In genomic region chr1:150650193-150650592, GRCh38 we compare ENCODE assay signal across 18 cellular contexts. TPM values are rescaled to one million over a fixed set of nuclear protein-coding genes. Genes with fewer than 3 reads are reported as not detected.
DNase-seq lines count a peak whose midpoint lies in the region; TF ChIP-seq lines count a peak whose summit lies in the region.
"Had no signal": no experiment of that assay in that cellular context is flagged by ENCODE, and none has a peak within 500 bp of the region (broad histone marks: within the 10 kb centered on the region; RNA-seq: fewer than 3 reads in every experiment).

No MANE protein-coding gene starts in this region.

- H3K79me2 ChIP-seq in H9 (ENCODE audit: insufficient read depth, low read length) = no peaks in the 10 kb centered on the region

- H2BK15ac ChIP-seq in H9 (ENCODE audit: low read depth, low read length) = no peak overlapping the region

- no peaks in the 10 kb centered on the region for H3K23me2 ChIP-seq in H9 (ENCODE audit: insufficient read length, low read depth, low read length, poor library complexity, severe bottlenecking)

- H2BK5ac ChIP-seq in H9 (ENCODE audit: insufficient read length, low read length) = no peak overlapping the region

- peak overlapping the region; percentile 4 for H3K27ac Mint-ChIP-seq in progenitor cell of endocrine pancreas
- H3K27ac Mint-ChIP-seq in H9 = no peak overlapping the region
- H3K27ac Mint-ChIP-seq: activated CD8-positive, alpha-beta T cell treated with anti-CD3 and anti-CD28 coated beads for 36 hours; natural killer cell treated with Interleukin-12 subunit alpha and Interleukin-12 subunit beta and Interleukin-15 and Interleukin-18, amount 100 ng/mL, for 72 hours had no signal

- no peak overlapping the region for H2BK12ac ChIP-seq in H9 (ENCODE audit: insufficient read length, low read depth, low read length)

- H3K27me3 Mint-ChIP-seq in progenitor cell of endocrine pancreas = no peaks in the 10 kb centered on the region
- H3K27me3 Mint-ChIP-seq in H9 (ENCODE audit: low read depth) = no peaks in the 10 kb centered on the region
- H3K27me3 Mint-ChIP-seq: activated CD8-positive, alpha-beta T cell treated with anti-CD3 and anti-CD28 coated beads for 36 hours; natural killer cell treated with Interleukin-12 subunit alpha and Interleukin-12 subunit beta and Interleukin-15 and Interleukin-18, amount 100 ng/mL, for 72 hours had no signal

- H3K4me3 Mint-ChIP-seq in progenitor cell of endocrine pancreas (ENCODE audit: low read depth) (no peak overlapping the region), H9 (no peak overlapping the region)
- H3K4me3 Mint-ChIP-seq: activated CD8-positive, alpha-beta T cell treated with anti-CD3 and anti-CD28 coated beads for 36 hours; GM23338; natural killer cell treated with Interleukin-12 subunit alpha and Interleukin-12 subunit beta and Interleukin-15 and Interleukin-18, amount 100 ng/mL, for 72 hours had no signal

- no peak overlapping the region for H3K18ac ChIP-seq in H9 (ENCODE audit: insufficient read length, low read depth, low read length)

- H3K23ac ChIP-seq in H9 (ENCODE audit: insufficient read length, low read depth, low read length) = no peak overlapping the region

- H2BK120ac ChIP-seq in H9 (ENCODE audit: low read depth, low read length, poor library complexity, severe bottlenecking) = no peak overlapping the region

- H4K5ac ChIP-seq in H9 (ENCODE audit: insufficient read length, low read depth, low read length) = no peak overlapping the region

- no peak overlapping the region for H3T11ph ChIP-seq in H9 (ENCODE audit: low read length)

- H2AK5ac ChIP-seq in H9 (ENCODE audit: insufficient read length, low read length) = no peak overlapping the region

- no peaks in the 10 kb centered on the region for H3K79me1 ChIP-seq in H9 (ENCODE audit: insufficient read depth, low read depth, low read length, poor library complexity, severe bottlenecking)

- H3K56ac ChIP-seq in H9 (ENCODE audit: insufficient read length, low read depth, low read length) = no peak overlapping the region

- H3K27ac ChIP-seq in H9 (ENCODE audit: insufficient read length, low read depth, low read length) = no peak overlapping the region

- H3K9me3 Mint-ChIP-seq in progenitor cell of endocrine pancreas (ENCODE audit: low read depth) (no peaks in the 10 kb centered on the region), H9 (no peaks in the 10 kb centered on the region; a peak in 1 of 5 replicates)
- H3K9me3 Mint-ChIP-seq: activated CD8-positive, alpha-beta T cell treated with anti-CD3 and anti-CD28 coated beads for 36 hours; GM23338; natural killer cell treated with Interleukin-12 subunit alpha and Interleukin-12 subunit beta and Interleukin-15 and Interleukin-18, amount 100 ng/mL, for 72 hours had no signal

- no peaks in the 10 kb centered on the region; the same call in 1 of the 2 replicates for H3K36me3 ChIP-seq in BE2C
- H3K36me3 ChIP-seq: breast epithelium had no signal

- DNase-seq in NAMALWA (ENCODE audit: low spot score) (peak; percentile 16), NCI-H69 (lab: John Stamatoyannopoulos, UW) (peak; percentile 50), fibroblast of mammary gland (ENCODE audit: low read depth) (peak; percentile 9), progenitor cell of endocrine pancreas (ENCODE audit: low spot score, unreplicated experiment) (peak; percentile 10), NCI-H446 (lab: John Stamatoyannopoulos, UW) (no peak), H9 (no peak), BE2C (no peak), RPMI8226 (no peak)
- DNase-seq: activated CD8-positive, alpha-beta T cell treated with anti-CD3 and anti-CD28 coated beads for 36 hours; activated effector memory CD4-positive, alpha-beta T cell treated with anti-CD3 and anti-CD28 coated beads, Interleukin-2, amount 50 U/mL, for 16 hours; GF-D8; Karpas-422; kidney glomerular epithelial cell; NCI-H2081 treated with DMSO at 0.1 percent for 48 hours; T-helper 2 cell had no signal

- H4K91ac ChIP-seq in H9 (ENCODE audit: insufficient read length, low read depth, low read length) = no peak overlapping the region

- no peaks in the 10 kb centered on the region for H4K20me1 ChIP-seq in H9 (ENCODE audit: control insufficient read depth, insufficient read depth, insufficient read length)

- H3K4me3 ChIP-seq in fibroblast of mammary gland (ENCODE audit: control insufficient read depth, low read depth, low read length) = no peak overlapping the region
- H3K4me3 ChIP-seq in BE2C (ENCODE audit: low read depth, low read length) = no peak overlapping the region
- H3K4me3 ChIP-seq: breast epithelium, GM23338 had no signal

- H3K4me1 Mint-ChIP-seq in progenitor cell of endocrine pancreas (ENCODE audit: low read depth) (peaks cover 15% of the 10 kb centered on the region), H9 (peaks cover 0 to 9% of the 10 kb centered on the region in 2 experiments; a peak in 1 of 4 replicates)

- H3K27me3 ChIP-seq in H9 (ENCODE audit: insufficient read depth, low read length) (no peaks in the 10 kb centered on the region), BE2C (no peaks in the 10 kb centered on the region)
- H3K27me3 ChIP-seq: breast epithelium had no signal

- H3K4me2 ChIP-seq in H9 (ENCODE audit: insufficient read depth, insufficient read length, low read length) = no peak overlapping the region
- H3K4me2 ChIP-seq: GM23338 had no signal

- H3K9ac ChIP-seq in H9 (ENCODE audit: extremely low read depth, insufficient read length, low read length) = no peak overlapping the region

- no peak overlapping the region for H3K4ac ChIP-seq in H9 (ENCODE audit: low read depth, low read length)

- H2BK20ac ChIP-seq in H9 (ENCODE audit: low read depth, low read length, poor library complexity, severe bottlenecking) = no peak overlapping the region

- H3K36me3 Mint-ChIP-seq in progenitor cell of endocrine pancreas (ENCODE audit: insufficient read depth) (peaks cover 14% of the 10 kb centered on the region), H9 (ENCODE audit: insufficient read depth in 1 of 3, low read depth in 3 of 3) (peaks cover 1 to 40% (median 23%) of the 10 kb centered on the region in 3 experiments; a peak in 6 of 7 replicates)

- H3K9me3 ChIP-seq in H9 (ENCODE audit: control insufficient read depth, low read depth, low read length) (no peaks in the 10 kb centered on the region), BE2C (no peaks in the 10 kb centered on the region)
- H3K9me3 ChIP-seq: breast epithelium had no signal

- no peak overlapping the region for H2AFZ ChIP-seq in H9 (ENCODE audit: low read length)
- H2AFZ ChIP-seq: GM23338 had no signal

- no CpG with 5 or more reads among the region's 1 CpG for WGBS in H9 (ENCODE audit: extremely low coverage, insufficient read length, low lambda C conversion rate)

- H4K8ac ChIP-seq in H9 (replicated peaks; ENCODE audit: insufficient read length, low read depth, low read length) = no peak overlapping the region

- TF ChIP-seq CTCF in fibroblast of mammary gland (conservative IDR thresholded peaks at IDR 0.05; ENCODE audit: control insufficient read depth, insufficient read depth, low read depth, low read length) = no peak
- no peak for TF ChIP-seq CTCF in progenitor cell of endocrine pancreas (IDR thresholded peaks at IDR 0.05; ENCODE audit: unreplicated experiment)
- no peak for TF ChIP-seq CTCF in H9 (conservative IDR thresholded peaks at IDR 0.05)
- no peak for TF ChIP-seq CTCF in BE2C (IDR thresholded peaks at IDR 0.05; ENCODE audit: low read depth, low read length)

- no peak overlapping the region for H3K14ac ChIP-seq in H9 (ENCODE audit: insufficient read depth, low read length)

- H3K4me1 ChIP-seq in H9 (ENCODE audit: insufficient read depth, low read length) = peaks cover 4% of the 10 kb centered on the region; the same call in 1 of the 2 replicates
- no peaks in the 10 kb centered on the region for H3K4me1 ChIP-seq in BE2C
- H3K4me1 ChIP-seq: breast epithelium had no signal

RNA-seq across cellular contexts. Expression of gene ENSA, which starts 20.8 kb away (rescaled TPM):
- total RNA-seq in progenitor cell of endocrine pancreas = 164 and 169 TPM in 2 replicates
- total RNA-seq in H9 (2021) = 212 and 218 TPM in 2 replicates
- polyA plus RNA-seq in BE2C (2012; ENCODE audit: insufficient read depth, insufficient read length, low read depth) = 298 TPM

RNA-seq across cellular contexts. Expression of gene GOLPH3L, which starts 46.8 kb away (rescaled TPM):
- total RNA-seq in progenitor cell of endocrine pancreas (30.6 and 31.9 TPM in 2 replicates), H9 (2021) (30.0 and 30.5 TPM in 2 replicates)
- 16.2 TPM for polyA plus RNA-seq in BE2C (2012; ENCODE audit: insufficient read depth, insufficient read length, low read depth)

Comparison
In these comparisons a context has a peak if more than half of its experiments do, and no peak if none do; other contexts are left out.
1. DNase-seq: peak in NAMALWA (single experiment), NCI-H69 (single experiment), fibroblast of mammary gland (single experiment) and progenitor cell of endocrine pancreas (single experiment); none in NCI-H446 (0 of 2), H9 (single experiment), BE2C (single experiment) and RPMI8226 (single experiment).